11 cellular contexts compared by ENCODE assay signal in genomic region chr7:87874066-87874465, GRCh38. TPM values are rescaled to one million over a fixed set of nuclear protein-coding genes. Genes with fewer than 3 reads are reported as not detected.
DNase-seq lines count a peak whose midpoint lies in the region; ATAC-seq, FAIRE-seq and TF ChIP-seq lines count a peak whose summit lies in the region.
"Had no signal": no experiment of that assay in that cellular context is flagged by ENCODE, and none has a peak within 500 bp of the region (broad histone marks: within the 10 kb centered on the region; RNA-seq: fewer than 3 reads in every experiment).

No MANE protein-coding gene starts in this region.

- intact Hi-C loops in A673 (cut with micrococcal nuclease; ENCODE audit: unreplicated experiment) (no loop called here), Right ventricle myocardium superior (cut with DNase I) (no loop called here)

- no peak overlapping the region for H2AFZ ChIP-seq in fibroblast of lung (ENCODE audit: low read length)

- H3K9me3 ChIP-seq in A673 (ENCODE audit: low read depth, low read length, poor library complexity, severe bottlenecking) (peaks cover 16% of the 10 kb centered on the region), SK-N-MC (ENCODE audit: low read depth, low read length) (peaks cover 12% of the 10 kb centered on the region; the same call in 1 of the 2 replicates), fibroblast of lung (ENCODE audit: control insufficient read depth, insufficient read depth, low read depth, low read length) (no peaks in the 10 kb centered on the region)
- H3K9me3 ChIP-seq: prostate gland had no signal

- H3K36me3 ChIP-seq in A673 (ENCODE audit: insufficient read depth, low read length, poor library complexity, severe bottlenecking) (peaks cover 37% of the 10 kb centered on the region), SK-N-MC (ENCODE audit: insufficient read depth, low read length) (peaks cover 48% of the 10 kb centered on the region), fibroblast of lung (ENCODE audit: control insufficient read depth, insufficient read depth, low read length) (no peaks in the 10 kb centered on the region)
- H3K36me3 ChIP-seq: prostate gland had no signal

- H3K4me1 ChIP-seq in A673 (ENCODE audit: insufficient read depth, low read length, poor library complexity, severe bottlenecking): peaks cover 10% of the 10 kb centered on the region
- H3K4me1 ChIP-seq in fibroblast of lung (ENCODE audit: control insufficient read depth, extremely low read depth, insufficient read depth, low read length): no peaks in the 10 kb centered on the region
- H3K4me1 ChIP-seq: prostate gland had no signal

- no peak overlapping the region for H3K9ac ChIP-seq in SK-N-MC (ENCODE audit: insufficient read length)
- no peak overlapping the region for H3K9ac ChIP-seq in fibroblast of lung (ENCODE audit: insufficient read depth, low read length)

- peak overlapping the region; percentile 36 for H3K4me2 ChIP-seq in fibroblast of lung (ENCODE audit: extremely low read depth, insufficient read depth, low read length)

- H3K27ac ChIP-seq in A673 (ENCODE audit: low read depth, low read length, poor library complexity, severe bottlenecking): peak overlapping the region; percentile 96
- peak overlapping the region; percentile 32; the same call in 1 of the 2 replicates for H3K27ac ChIP-seq in SK-N-MC
- H3K27ac ChIP-seq in fibroblast of lung (ENCODE audit: insufficient read depth, low read length): no peak overlapping the region
- H3K27ac ChIP-seq: prostate gland had no signal

- no peaks in the 10 kb centered on the region for H4K20me1 ChIP-seq in fibroblast of lung (ENCODE audit: control insufficient read depth, extremely low read depth, insufficient read depth, low read length)

- TF ChIP-seq CTCF in A673 (conservative IDR thresholded peaks at IDR 0.05; ENCODE audit: low read depth, low read length) (no peak), GM20000 (IDR thresholded peaks at IDR 0.05; ENCODE audit: extremely low read depth, missing control alignments) (no peak), fibroblast of lung (conservative IDR thresholded peaks at IDR 0.05 in 1 of 2, IDR thresholded peaks at IDR 0.05 in 1 of 2; ENCODE audit: low read depth in 1 of 2, low read length in 2 of 2) (no peak)

- H3K27me3 ChIP-seq in A673 (replicated peaks; ENCODE audit: insufficient read depth, low read depth, low read length, poor library complexity) (no peaks in the 10 kb centered on the region), fibroblast of lung (ENCODE audit: control insufficient read depth, insufficient read depth, low read length) (no peaks in the 10 kb centered on the region)

- no peak for FAIRE-seq in frontal cortex (lab: Jason Lieb, UNC)
- FAIRE-seq: D721Med had no signal

- DNase-seq in A673 (ENCODE audit: low spot score): peak; percentile 62
- peak; percentile 21 for DNase-seq in GM20000 (ENCODE audit: low spot score)
- DNase-seq in SK-N-MC (ENCODE audit: low read depth, low spot score): no peak
- no peak for DNase-seq in fibroblast of lung (ENCODE audit: low read depth in 2 of 2)
- DNase-seq in frontal cortex (ENCODE audit: low spot score in 2 of 2): no peak
- no peak for DNase-seq in Right ventricle myocardium superior
- DNase-seq: SHP77 treated with DMSO at 0.1 percent for 48 hours had no signal

- POLR2A ChIA-PET in A673 (lab: Charles Lee; ENCODE audit: low non-redundant PET): no interaction called here

- CTCF ChIA-PET in A673 (lab: Charles Lee): no interaction called here

- ATAC-seq in GM18867 (IDR thresholded peaks at IDR 0.05; ENCODE audit: unreplicated experiment) (no peak), HG03139 (IDR thresholded peaks at IDR 0.05; ENCODE audit: unreplicated experiment) (no peak), Right ventricle myocardium superior (ENCODE audit: poor library complexity) (no peak)

- peaks cover 63% of the 10 kb centered on the region for H3K79me2 ChIP-seq in fibroblast of lung (ENCODE audit: control insufficient read depth, insufficient read depth, low read length)

- H3K4me3 ChIP-seq in A673 (ENCODE audit: low read depth, low read length, poor library complexity, severe bottlenecking) (peak overlapping the region; percentile 96), SK-N-MC (peak overlapping the region; percentile 94), fibroblast of lung (replicated peaks in 1 of 4; ENCODE audit: control extremely low read depth in 1 of 4, insufficient read depth in 1 of 4, low read depth in 3 of 4, low read length in 4 of 4) (no peak overlapping the region)
- H3K4me3 ChIP-seq: prostate gland had no signal

- BruUV-seq in A673 (replicated peaks; lab: Mats Ljungman, UMichigan): no TSS peak

RNA-seq across cellular contexts. Expression of gene SLC25A40, which starts 2.1 kb away (rescaled TPM):
- total RNA-seq in A673 (2021): 29.6 and 30.7 TPM in 2 replicates
- 4.1 and 6.3 TPM in 2 replicates for total RNA-seq in fibroblast of lung
- 9.9 and 10.2 TPM in 2 replicates for polyA plus RNA-seq in fibroblast of lung
- 7.1 and 11.0 TPM in 2 replicates for polyA plus RNA-seq in fibroblast of lung (2012)
- 0.43 and 0.59 TPM in 2 replicates for polyA minus RNA-seq in fibroblast of lung (ENCODE audit: low replicate concordance)
- 14.3 TPM for total RNA-seq in frontal cortex
- 20.8 TPM for total RNA-seq in Right ventricle myocardium superior

RNA-seq across cellular contexts. Expression of gene DBF4, which starts 2.2 kb away (rescaled TPM):
- total RNA-seq in A673 (2021) (80.0 and 81.6 TPM in 2 replicates), fibroblast of lung (11.3 and 13.9 TPM in 2 replicates), frontal cortex (14.7 TPM), Right ventricle myocardium superior (1.1 TPM)
- polyA plus RNA-seq in fibroblast of lung: 5.5 and 14.8 TPM in 2 replicates
- 8.0 and 17.5 TPM in 2 replicates for polyA plus RNA-seq in fibroblast of lung (2012)
- polyA minus RNA-seq in fibroblast of lung (ENCODE audit: low replicate concordance): 1.1 and 1.8 TPM in 2 replicates

RNA-seq across cellular contexts. Expression of gene ADAM22, which starts 60.0 kb away (rescaled TPM):
- total RNA-seq in A673 (2021) (6.9 and 7.1 TPM in 2 replicates), fibroblast of lung (0.51 and 0.66 TPM in 2 replicates), frontal cortex (76.2 TPM), Right ventricle myocardium superior (1.3 TPM)
- polyA plus RNA-seq in fibroblast of lung: 0.18 and 0.33 TPM in 2 replicates
- polyA plus RNA-seq in fibroblast of lung (2012): 0.10 TPM in 2 replicates
- polyA minus RNA-seq in fibroblast of lung (ENCODE audit: low replicate concordance): not detected in 2 replicates

Comparison
In these comparisons a context has a peak if more than half of its experiments do, and no peak if none do; other contexts are left out.
1. DNase-seq: peak in A673 (single experiment) and GM20000 (single experiment); none in SK-N-MC (single experiment), fibroblast of lung (0 of 2), frontal cortex (0 of 2) and Right ventricle myocardium superior (single experiment).
2. H3K4me3 ChIP-seq: peak in A673 (single experiment) and SK-N-MC (single experiment); none in fibroblast of lung (0 of 4).